ENCODE assay signal across 30 cellular contexts in genomic region chr20:44802702-44803101, GRCh38. TPM values are rescaled to one million over a fixed set of nuclear protein-coding genes. Genes with fewer than 3 reads are reported as not detected.
"Had no signal": no experiment of that assay in that cellular context is flagged by ENCODE, and none has a peak within 500 bp of the region (broad histone marks: within the 10 kb centered on the region; RNA-seq: fewer than 3 reads in every experiment).

No MANE protein-coding gene starts in this region.

- H2AFZ ChIP-seq: parathyroid adenoma had no signal

- DNase-seq: naive thymus-derived CD4-positive, alpha-beta T cell; occipital lobe; ovary; posterior cingulate gyrus; psoas muscle; right cardiac atrium; right lobe of liver; sigmoid colon; spleen; stimulated activated CD4-positive, alpha-beta T cell treated with anti-CD3 and anti-CD28 coated beads, Interleukin-12 subunit alpha, Interleukin-12 subunit beta, amount 100 ng/mL, for 4 hours; stimulated activated CD4-positive, alpha-beta T cell treated with anti-CD3 and anti-CD28 coated beads, Interleukin-1b, Interleukin-23, amount 100 ng/mL, for 48 hours; stimulated activated CD4-positive, alpha-beta T cell treated with anti-CD3 and anti-CD28 coated beads, Interleukin-4, amount 100 ng/mL, for 1 hour; stimulated activated CD4-positive, alpha-beta T cell treated with anti-CD3 and anti-CD28 coated beads, Interleukin-4, amount 100 ng/mL, for 4 hours; stimulated activated CD8-positive, alpha-beta memory T cell treated with anti-CD3 and anti-CD28 coated beads, Interleukin-4, amount 100 ng/mL, for 48 hours; stimulated activated naive CD4-positive, alpha-beta T cell; stimulated activated naive CD8-positive, alpha-beta T cell treated with anti-CD3 and anti-CD28 coated beads, Interleukin-15, amount 100 ng/mL, for 72 hours; stimulated activated naive CD8-positive, alpha-beta T cell treated with anti-CD3 and anti-CD28 coated beads, Interleukin-15, Interleukin-2, amounts not matched to agents 100 U/mL and 50 U/mL, for 24 hours; testis; tibial artery; transverse colon had no signal

- H3K9me3 Mint-ChIP-seq: naive thymus-derived CD4-positive, alpha-beta T cell; natural killer cell treated with Interleukin-12 subunit alpha and Interleukin-12 subunit beta and Interleukin-15 and Interleukin-18, amount 100 ng/mL, for 72 hours; neural crest cell; stimulated activated memory B cell treated with anti-CD40 and anti-IgM and Interleukin-4, amounts not matched to agents 10 μg/mL and 1 μg/mL and 100 μg/mL, for 72 hours; stimulated activated naive CD8-positive, alpha-beta T cell treated with anti-CD3 and anti-CD28 coated beads, Interleukin-15, amount 100 ng/mL, for 72 hours; type B pancreatic cell had no signal

- H3K27ac ChIP-seq: ovary, parathyroid adenoma, right lobe of liver, sigmoid colon, skin epidermis, spleen, suprapubic skin, testis, tibial artery, transverse colon, vagina had no signal

- H3K27me3 ChIP-seq: ovary, right lobe of liver, testis, vagina had no signal

- ATAC-seq: naive thymus-derived CD4-positive, alpha-beta T cell; natural killer cell treated with Interleukin-12 subunit alpha and Interleukin-12 subunit beta and Interleukin-15 and Interleukin-18, amount 100 ng/mL, for 72 hours; right cardiac atrium; right lobe of liver; stimulated activated memory B cell treated with anti-CD40 and anti-IgM and Interleukin-4, amounts not matched to agents 10 μg/mL and 1 μg/mL and 100 μg/mL, for 72 hours; stimulated activated naive CD8-positive, alpha-beta T cell treated with anti-CD3 and anti-CD28 coated beads, Interleukin-15, amount 100 ng/mL, for 72 hours; stimulated activated naive CD8-positive, alpha-beta T cell treated with anti-CD3 and anti-CD28 coated beads, Interleukin-15, Interleukin-2, amounts not matched to agents 100 U/mL and 50 U/mL, for 24 hours had no signal

- H3K4me2 ChIP-seq: smooth muscle cell had no signal

- H3K4me3 ChIP-seq: ovary, psoas muscle, right lobe of liver, sigmoid colon, skin epidermis, smooth muscle cell, spleen, suprapubic skin, testis, tibial artery, transverse colon, vagina had no signal

- H3K36me3 Mint-ChIP-seq: naive thymus-derived CD4-positive, alpha-beta T cell; natural killer cell treated with Interleukin-12 subunit alpha and Interleukin-12 subunit beta and Interleukin-15 and Interleukin-18, amount 100 ng/mL, for 72 hours; stimulated activated memory B cell treated with anti-CD40 and anti-IgM and Interleukin-4, amounts not matched to agents 10 μg/mL and 1 μg/mL and 100 μg/mL, for 72 hours; type B pancreatic cell had no signal

- H3K36me3 ChIP-seq: ovary, right lobe of liver, sigmoid colon, spleen, suprapubic skin, tibial artery, transverse colon, vagina had no signal

- H3K4me1 Mint-ChIP-seq: naive thymus-derived CD4-positive, alpha-beta T cell; stimulated activated memory B cell treated with anti-CD40 and anti-IgM and Interleukin-4, amounts not matched to agents 10 μg/mL and 1 μg/mL and 100 μg/mL, for 72 hours; stimulated activated naive CD8-positive, alpha-beta T cell treated with anti-CD3 and anti-CD28 coated beads, Interleukin-15, amount 100 ng/mL, for 72 hours had no signal

- H3K27ac Mint-ChIP-seq: naive thymus-derived CD4-positive, alpha-beta T cell; natural killer cell treated with Interleukin-12 subunit alpha and Interleukin-12 subunit beta and Interleukin-15 and Interleukin-18, amount 100 ng/mL, for 72 hours; progenitor cell of endocrine pancreas; stimulated activated memory B cell treated with anti-CD40 and anti-IgM and Interleukin-4, amounts not matched to agents 10 μg/mL and 1 μg/mL and 100 μg/mL, for 72 hours; stimulated activated naive CD8-positive, alpha-beta T cell treated with anti-CD3 and anti-CD28 coated beads, Interleukin-15, amount 100 ng/mL, for 72 hours; type B pancreatic cell had no signal

- H3K4me1 ChIP-seq: right lobe of liver, sigmoid colon, spleen, suprapubic skin, vagina had no signal

- H3K9me3 ChIP-seq: ovary, psoas muscle, right lobe of liver, sigmoid colon, spleen, suprapubic skin, testis, tibial artery, transverse colon, vagina had no signal

- H3K4me3 Mint-ChIP-seq: naive thymus-derived CD4-positive, alpha-beta T cell; natural killer cell treated with Interleukin-12 subunit alpha and Interleukin-12 subunit beta and Interleukin-15 and Interleukin-18, amount 100 ng/mL, for 72 hours; neural crest cell; stimulated activated memory B cell treated with anti-CD40 and anti-IgM and Interleukin-4, amounts not matched to agents 10 μg/mL and 1 μg/mL and 100 μg/mL, for 72 hours; stimulated activated naive CD8-positive, alpha-beta T cell treated with anti-CD3 and anti-CD28 coated beads, Interleukin-15, amount 100 ng/mL, for 72 hours; type B pancreatic cell had no signal

- H3K9ac ChIP-seq: parathyroid adenoma had no signal

- H3K79me2 ChIP-seq: parathyroid adenoma had no signal

RNA-seq across cellular contexts. Expression of gene RIMS4, which starts 7.6 kb away (rescaled TPM):
- total RNA-seq: naive thymus-derived CD4-positive, alpha-beta T cell; natural killer cell treated with Interleukin-12 subunit alpha and Interleukin-12 subunit beta and Interleukin-15 and Interleukin-18, amount 100 ng/mL, for 72 hours; right lobe of liver; smooth muscle cell; spleen had no signal
- polyA plus RNA-seq: naive thymus-derived CD4-positive, alpha-beta T cell; smooth muscle cell had no signal

RNA-seq across cellular contexts. Expression of gene KCNK15, which starts 57.0 kb away (rescaled TPM):
- total RNA-seq: neural crest cell, occipital lobe had no signal
- polyA plus RNA-seq: naive thymus-derived CD4-positive, alpha-beta T cell had no signal
